ENCODE assay signal across 8 cellular contexts in genomic region chr4:119300388-119301131, GRCh38. TPM values are rescaled to one million over a fixed set of nuclear protein-coding genes. Genes with fewer than 3 reads are reported as not detected.
A peak's percentile ranks its signal among the peaks of the same experiment; 100 is the strongest.
DNase-seq lines count a peak whose midpoint lies in the region; ATAC-seq and TF ChIP-seq lines count a peak whose summit lies in the region.

No MANE protein-coding gene starts in this region.

- DNase-seq in BJ (ENCODE audit: low read depth) = peak; percentile 72
- DNase-seq in HL-60 (ENCODE audit: low read depth in 1 of 2, low spot score in 1 of 2) = peak; percentile 65 to 94
- DNase-seq in activated CD8-positive, alpha-beta T cell treated with anti-CD3 and anti-CD28 coated beads for 36 hours = peak; percentile 96
- DNase-seq in endothelial cell (ENCODE audit: low spot score) = peak; percentile 93
- DNase-seq in mucosa of gallbladder (ENCODE audit: low spot score) = peak; percentile 97
- peak; percentile 94 for DNase-seq in stimulated activated CD8-positive, alpha-beta memory T cell treated with anti-CD3 and anti-CD28 coated beads, Interleukin-4, amount 100 ng/mL, for 48 hours
- no peak for DNase-seq in C1 segment of cervical spinal cord (lab: John Stamatoyannopoulos, UW)

- 0 out of 2 replicates have a peak, but pooled peaks have one; percentile 18 for TF ChIP-seq CTCF in BJ (IDR thresholded peaks at IDR 0.05; ENCODE audit: insufficient read depth, low read depth, low read length)
- TF ChIP-seq CTCF in HL-60 (IDR thresholded peaks at IDR 0.05; ENCODE audit: insufficient read depth, low read length) = no peak
- TF ChIP-seq CTCF in activated CD8-positive, alpha-beta T cell treated with anti-CD3 and anti-CD28 coated beads for 36 hours (IDR thresholded peaks at IDR 0.05) = no peak
- TF ChIP-seq CTCF in endothelial cell (IDR thresholded peaks at IDR 0.05; ENCODE audit: unreplicated experiment) = no peak

- H3K36me3 ChIP-seq in BJ (ENCODE audit: control insufficient read depth, insufficient read depth, low read length) = peaks cover 1% of the 10 kb centered on the region; the same call in 1 of the 2 replicates

- POLR2A ChIA-PET in BJ (lab: Charles Lee) = interaction anchor here (0.5 to 1.1 kb wide), 6 partner anchors 88 to 667 kb away, joined by 3 to 6 read pairs (median 4); partner anchors contain the start of gene USP53
- POLR2A ChIA-PET in activated CD8-positive, alpha-beta T cell treated with anti-CD3 and anti-CD28 coated beads for 36 hours (lab: Charles Lee) = interaction anchor here (0.8 to 2.3 kb wide), 8 partner anchors 9 to 260 kb away, joined by 3 to 17 read pairs (median 3); partner anchors contain the start of gene USP53

- H3K27me3 ChIP-seq in BJ (ENCODE audit: control insufficient read depth, insufficient read depth, low read length) (no peaks in the 10 kb centered on the region), HL-60 (ENCODE audit: insufficient read depth, poor library complexity, severe bottlenecking) (no peaks in the 10 kb centered on the region)

- intact Hi-C loops in activated CD8-positive, alpha-beta T cell treated with anti-CD3 and anti-CD28 coated beads for 36 hours (cut with micrococcal nuclease) = loop anchor here (10.0 kb wide), 1 partner anchor 744 kb away; no protein-coding TSS in a partner anchor

- H3K27ac ChIP-seq in HL-60 (replicated peaks) = peak overlapping the region; percentile 74

- peak overlapping the region; percentile 92 for H3K4me3 Mint-ChIP-seq in activated CD8-positive, alpha-beta T cell treated with anti-CD3 and anti-CD28 coated beads for 36 hours
- H3K4me3 Mint-ChIP-seq in endothelial cell (ENCODE audit: unreplicated experiment) = peak overlapping the region; percentile 98

- ATAC-seq in GM19455 (IDR thresholded peaks at IDR 0.05; ENCODE audit: unreplicated experiment) = peak; percentile 97
- peak; percentile 99 for ATAC-seq in activated CD8-positive, alpha-beta T cell treated with anti-CD3 and anti-CD28 coated beads for 36 hours

- peak overlapping the region; percentile 98 for H3K27ac Mint-ChIP-seq in activated CD8-positive, alpha-beta T cell treated with anti-CD3 and anti-CD28 coated beads for 36 hours
- H3K27ac Mint-ChIP-seq in endothelial cell (ENCODE audit: unreplicated experiment) = peak overlapping the region; percentile 99

- H3K4me1 Mint-ChIP-seq in activated CD8-positive, alpha-beta T cell treated with anti-CD3 and anti-CD28 coated beads for 36 hours (ENCODE audit: low read depth) = peaks cover 25% of the 10 kb centered on the region
- peaks cover 22% of the 10 kb centered on the region for H3K4me1 Mint-ChIP-seq in endothelial cell (ENCODE audit: unreplicated experiment)

- peak overlapping the region; percentile 54 for H3K4me3 ChIP-seq in BJ (ENCODE audit: low read depth, low read length)
- H3K4me3 ChIP-seq in HL-60 (replicated peaks; ENCODE audit: insufficient read depth, low read length) = peak overlapping the region; percentile 94

- peaks cover 45% of the 10 kb centered on the region for H3K36me3 Mint-ChIP-seq in activated CD8-positive, alpha-beta T cell treated with anti-CD3 and anti-CD28 coated beads for 36 hours (ENCODE audit: low read depth)
- H3K36me3 Mint-ChIP-seq in endothelial cell (ENCODE audit: low read depth, unreplicated experiment) = peaks cover 5% of the 10 kb centered on the region

- CTCF ChIA-PET in BJ (lab: Yijun Ruan, JAX) = no interaction called here
- CTCF ChIA-PET in activated CD8-positive, alpha-beta T cell treated with anti-CD3 and anti-CD28 coated beads for 36 hours (lab: Charles Lee) = interaction anchor here (0.6 to 4.7 kb wide), 8 partner anchors 8 to 455 kb away, joined by 3 to 28 read pairs (median 6); partner anchors contain the start of gene USP53

- peaks cover 6% of the 10 kb centered on the region for H3K9me3 Mint-ChIP-seq in activated CD8-positive, alpha-beta T cell treated with anti-CD3 and anti-CD28 coated beads for 36 hours
- H3K9me3 Mint-ChIP-seq in endothelial cell (ENCODE audit: unreplicated experiment) = no peaks in the 10 kb centered on the region

- peaks cover 3% of the 10 kb centered on the region for H3K27me3 Mint-ChIP-seq in activated CD8-positive, alpha-beta T cell treated with anti-CD3 and anti-CD28 coated beads for 36 hours
- peaks cover 10% of the 10 kb centered on the region for H3K27me3 Mint-ChIP-seq in endothelial cell (ENCODE audit: unreplicated experiment)

RNA-seq across cellular contexts. Expression of gene FABP2, which starts 21.4 kb away (rescaled TPM):
- polyA plus RNA-seq in BJ (2011; rRNA removed) = not detected in 2 replicates
- not detected in 2 replicates for polyA minus RNA-seq in BJ (2011; rRNA and poly(A)+ RNA removed)
- not detected for total RNA-seq in activated CD8-positive, alpha-beta T cell treated with anti-CD3 and anti-CD28 coated beads for 36 hours
- total RNA-seq in endothelial cell (ENCODE audit: unreplicated experiment) (not detected), mucosa of gallbladder (not detected)

Comparison
In these comparisons a context has a peak if more than half of its experiments do, and no peak if none do; other contexts are left out.
1. DNase-seq: peak in BJ (single experiment), HL-60 (2 of 2), activated CD8-positive, alpha-beta T cell treated with anti-CD3 and anti-CD28 coated beads for 36 hours (single experiment), endothelial cell (single experiment), mucosa of gallbladder (single experiment) and stimulated activated CD8-positive, alpha-beta memory T cell treated with anti-CD3 and anti-CD28 coated beads, Interleukin-4, amount 100 ng/mL, for 48 hours (single experiment); none in C1 segment of cervical spinal cord (0 of 14).